In the genomic region with DNA sequence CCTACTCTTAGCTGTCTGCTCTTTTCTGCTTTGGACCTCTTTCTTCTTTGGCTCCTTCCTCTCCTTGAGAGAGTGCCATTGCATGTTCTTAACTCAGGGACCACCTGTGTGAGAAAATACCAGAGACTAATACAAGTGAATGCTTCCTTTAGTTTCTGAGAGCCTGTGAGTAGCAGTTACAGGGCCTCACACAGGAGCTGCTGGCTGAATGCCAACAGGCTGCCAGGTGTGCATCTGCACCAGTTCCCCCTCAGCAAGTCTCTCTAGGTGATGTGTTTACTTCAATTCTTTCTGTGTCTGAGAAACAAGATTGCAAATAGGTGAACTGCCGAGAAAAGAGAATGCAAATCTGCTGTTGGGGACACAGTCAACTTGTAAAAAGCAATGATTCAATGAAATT, we compare ENCODE assay signal across 11 cellular contexts.
DNase-seq lines count a peak whose midpoint lies in the region; ATAC-seq and TF ChIP-seq lines count a peak whose summit lies in the region.
"Had no signal": no experiment of that assay in that cellular context is flagged by ENCODE, and none has a peak within 500 bp of the region (broad histone marks: within the 10 kb centered on the region; RNA-seq: fewer than 3 reads in every experiment).

No MANE protein-coding gene starts in this region.

- no peak overlapping the region for H3K27ac ChIP-seq in prostate gland
- H3K27ac ChIP-seq: upper lobe of right lung had no signal

- H3K9me3 ChIP-seq in prostate gland: no peaks in the 10 kb centered on the region
- H3K9me3 ChIP-seq: upper lobe of right lung had no signal

- no peaks in the 10 kb centered on the region for H3K27me3 ChIP-seq in prostate gland (replicated peaks; ENCODE audit: insufficient read depth)
- H3K27me3 ChIP-seq: upper lobe of right lung had no signal

- no peaks in the 10 kb centered on the region for H3K36me3 Mint-ChIP-seq in stimulated activated effector memory CD8-positive, alpha-beta T cell treated with anti-CD3 and anti-CD28 coated beads, Interleukin-12 subunit alpha, Interleukin-12 subunit beta, amount 100 ng/mL, for 72 hours
- H3K36me3 Mint-ChIP-seq: activated naive CD4-positive, alpha-beta T cell treated with anti-CD3 and anti-CD28 coated beads, Interleukin-2, amount 50 U/mL, for 24 hours had no signal

- peak; percentile 80 for ATAC-seq in HG03354 (IDR thresholded peaks at IDR 0.05; ENCODE audit: poor library complexity, severe bottlenecking, unreplicated experiment)
- ATAC-seq in stimulated activated effector memory CD8-positive, alpha-beta T cell treated with anti-CD3 and anti-CD28 coated beads, Interleukin-12 subunit alpha, Interleukin-12 subunit beta, amount 100 ng/mL, for 72 hours: no peak
- ATAC-seq: upper lobe of right lung had no signal

- no peak for TF ChIP-seq CTCF in prostate gland (IDR thresholded peaks at IDR 0.05)

- WGBS in prostate gland: 62% methylated on average over 1 of the region's 1 CpG

- H3K4me3 Mint-ChIP-seq in stimulated activated effector memory CD8-positive, alpha-beta T cell treated with anti-CD3 and anti-CD28 coated beads, Interleukin-12 subunit alpha, Interleukin-12 subunit beta, amount 100 ng/mL, for 72 hours: no peak overlapping the region
- H3K4me3 Mint-ChIP-seq: activated naive CD4-positive, alpha-beta T cell treated with anti-CD3 and anti-CD28 coated beads, Interleukin-2, amount 50 U/mL, for 24 hours had no signal

- H3K27ac Mint-ChIP-seq in stimulated activated effector memory CD8-positive, alpha-beta T cell treated with anti-CD3 and anti-CD28 coated beads, Interleukin-12 subunit alpha, Interleukin-12 subunit beta, amount 100 ng/mL, for 72 hours: no peak overlapping the region
- H3K27ac Mint-ChIP-seq: activated naive CD4-positive, alpha-beta T cell treated with anti-CD3 and anti-CD28 coated beads, Interleukin-2, amount 50 U/mL, for 24 hours had no signal

- H3K9me3 Mint-ChIP-seq in stimulated activated effector memory CD8-positive, alpha-beta T cell treated with anti-CD3 and anti-CD28 coated beads, Interleukin-12 subunit alpha, Interleukin-12 subunit beta, amount 100 ng/mL, for 72 hours: no peaks in the 10 kb centered on the region
- H3K9me3 Mint-ChIP-seq: activated naive CD4-positive, alpha-beta T cell treated with anti-CD3 and anti-CD28 coated beads, Interleukin-2, amount 50 U/mL, for 24 hours had no signal

- H3K36me3 ChIP-seq in prostate gland: no peaks in the 10 kb centered on the region
- H3K36me3 ChIP-seq: upper lobe of right lung had no signal

- H3K4me1 Mint-ChIP-seq in stimulated activated effector memory CD8-positive, alpha-beta T cell treated with anti-CD3 and anti-CD28 coated beads, Interleukin-12 subunit alpha, Interleukin-12 subunit beta, amount 100 ng/mL, for 72 hours: no peaks in the 10 kb centered on the region
- H3K4me1 Mint-ChIP-seq: activated naive CD4-positive, alpha-beta T cell treated with anti-CD3 and anti-CD28 coated beads, Interleukin-2, amount 50 U/mL, for 24 hours had no signal

- no peak for TF ChIP-seq POLR2A in prostate gland (IDR thresholded peaks at IDR 0.05)

- H3K4me1 ChIP-seq in prostate gland (replicated peaks): no peaks in the 10 kb centered on the region
- H3K4me1 ChIP-seq: upper lobe of right lung had no signal

- intact Hi-C loops in prostate gland (cut with DNase I): no loop called here

- no peak overlapping the region for H3K4me3 ChIP-seq in prostate gland
- H3K4me3 ChIP-seq: upper lobe of right lung had no signal

- DNase-seq in NCI-H2196 (lab: John Stamatoyannopoulos, UW; ENCODE audit: unreplicated experiment) (peak; percentile 10), NCI-H2196 treated with DMSO at 0.1 percent for 48 hours (lab: John Stamatoyannopoulos, UW; ENCODE audit: unreplicated experiment) (no peak), NCI-H510A treated with DMSO at 0.1 percent for 48 hours (lab: John Stamatoyannopoulos, UW) (peak; percentile 87), prostate gland (ENCODE audit: low spot score) (peak; percentile 29), GOT3 (lab: John Stamatoyannopoulos, UW) (no peak), medulla oblongata (ENCODE audit: extremely low spot score) (no peak)
- no peak for DNase-seq in stimulated activated effector memory CD8-positive, alpha-beta T cell treated with anti-CD3 and anti-CD28 coated beads, Interleukin-12 subunit alpha, Interleukin-12 subunit beta, amount 100 ng/mL, for 72 hours (ENCODE audit: low spot score in 2 of 2)
- DNase-seq: 8988T, upper lobe of right lung had no signal

Comparison
In these comparisons a context has a peak if more than half of its experiments do, and no peak if none do; other contexts are left out.
1. DNase-seq: peak in NCI-H2196 (single experiment), NCI-H510A treated with DMSO at 0.1 percent for 48 hours (single experiment) and prostate gland (single experiment); none in NCI-H2196 treated with DMSO at 0.1 percent for 48 hours (single experiment), GOT3 (single experiment), stimulated activated effector memory CD8-positive, alpha-beta T cell treated with anti-CD3 and anti-CD28 coated beads, Interleukin-12 subunit alpha, Interleukin-12 subunit beta, amount 100 ng/mL, for 72 hours (0 of 2) and medulla oblongata (single experiment).